Comparison of ENCODE assay signal across 1 cellular context in the genomic region with DNA sequence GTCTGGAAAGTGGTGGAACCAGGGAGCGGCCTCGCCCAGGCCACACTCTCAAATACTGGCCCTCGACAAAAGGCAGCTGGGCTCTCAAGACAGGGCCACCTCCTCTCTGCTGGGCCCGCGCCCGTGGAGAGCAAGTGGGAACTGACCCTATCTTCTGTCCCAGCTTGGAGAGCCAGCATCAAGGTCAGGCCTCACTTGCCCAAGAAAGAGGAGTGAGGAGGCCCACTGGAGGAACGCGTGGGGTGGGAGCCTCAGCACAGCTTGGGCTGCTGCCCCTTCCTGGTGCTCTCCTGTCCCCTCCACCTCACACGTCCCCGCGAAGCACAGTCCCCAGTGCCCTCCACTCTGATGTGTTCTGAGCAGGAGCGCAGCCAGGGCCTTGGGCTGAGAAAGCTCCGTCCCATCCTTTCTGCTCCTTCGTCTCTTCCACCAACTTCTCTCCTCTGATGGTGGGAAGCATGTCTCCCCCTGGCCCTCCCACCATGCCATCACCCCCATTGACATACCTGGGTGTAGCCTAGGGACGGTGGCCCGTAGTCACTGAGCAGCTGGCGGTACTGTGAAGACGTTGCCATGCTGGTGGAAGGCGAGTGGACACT.
A peak's percentile ranks its signal among the peaks of the same experiment; 100 is the strongest.
TF ChIP-seq lines count a peak whose summit lies in the region.

No MANE protein-coding gene starts in this region.

TF ChIP-seq in HepG2, 621 proteins besides CTCF, POLR2A, EP300 and RAD21:
- TF ChIP-seq RBM22 (optimal IDR thresholded peaks at IDR 0.05; ENCODE audit: low read length) (peak; percentile 44), AKAP8 (CRISPR knock-in tag; IDR thresholded peaks at IDR 0.05) (peak; percentile 31; the same call in 1 of the 2 replicates), AGO2 (optimal IDR thresholded peaks at IDR 0.05; ENCODE audit: low read depth, low read length) (peak; percentile 15), TCF7L2 (IDR thresholded peaks at IDR 0.05; ENCODE audit: low read depth, low read length) (no peak)
TF ChIP-seq in HepG2: peak in this region for 3.
